1 cellular context compared by ENCODE assay signal in the genomic region with DNA sequence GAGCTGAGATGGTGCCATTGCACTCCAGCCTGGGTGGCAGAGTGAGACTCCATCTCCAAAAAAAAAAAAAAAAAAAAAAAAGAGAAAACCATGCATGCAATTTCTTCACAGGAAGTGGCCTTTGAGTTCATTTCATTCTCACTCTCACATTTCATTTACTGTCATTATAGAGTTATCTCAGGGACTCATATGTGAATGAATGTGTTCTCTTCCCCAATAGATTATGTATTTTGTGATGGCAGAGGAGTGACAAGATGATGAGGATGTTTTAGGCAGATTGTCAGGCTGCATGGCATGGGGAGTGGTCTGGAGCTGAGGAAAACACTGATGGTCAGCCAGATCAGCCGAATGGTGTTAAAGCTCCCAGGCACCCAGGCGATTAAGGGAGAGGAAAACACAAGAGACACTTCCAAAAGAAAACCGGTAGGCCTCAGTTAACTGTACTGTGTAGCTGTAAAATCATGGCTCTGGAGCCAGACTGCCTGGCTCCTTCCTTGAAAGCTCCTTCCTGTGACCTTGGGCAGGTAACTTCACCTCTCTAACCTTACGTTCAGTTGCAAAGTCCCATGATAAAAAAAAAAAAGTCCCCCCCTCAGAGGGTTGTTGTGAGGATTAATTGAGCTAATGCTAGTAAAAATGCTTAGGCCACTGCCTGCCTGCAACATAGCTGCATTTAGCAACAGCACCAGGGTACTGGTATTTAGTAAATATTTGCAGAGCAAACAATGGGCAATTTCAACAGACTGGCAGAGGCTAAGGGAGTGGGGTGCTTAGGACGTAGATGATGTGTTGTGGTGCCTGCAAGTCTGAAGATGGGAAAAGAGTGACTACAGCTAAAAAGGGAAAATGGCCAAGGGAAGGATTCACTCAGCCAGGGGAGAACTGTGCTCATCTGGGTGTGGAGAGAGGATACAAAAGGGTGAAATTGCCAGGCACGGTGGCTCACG.
TF ChIP-seq lines count a peak whose summit lies in the region.

No MANE protein-coding gene starts in this region.

TF ChIP-seq in HepG2, 621 proteins besides CTCF, POLR2A, EP300 and RAD21 (continued from another document and continues in another):
- TF ChIP-seq, protein P1, sequence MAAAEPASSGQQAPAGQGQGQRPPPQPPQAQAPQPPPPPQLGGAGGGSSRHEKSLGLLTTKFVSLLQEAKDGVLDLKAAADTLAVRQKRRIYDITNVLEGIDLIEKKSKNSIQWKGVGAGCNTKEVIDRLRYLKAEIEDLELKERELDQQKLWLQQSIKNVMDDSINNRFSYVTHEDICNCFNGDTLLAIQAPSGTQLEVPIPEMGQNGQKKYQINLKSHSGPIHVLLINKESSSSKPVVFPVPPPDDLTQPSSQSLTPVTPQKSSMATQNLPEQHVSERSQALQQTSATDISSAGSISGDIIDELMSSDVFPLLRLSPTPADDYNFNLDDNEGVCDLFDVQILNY (CRISPR knock-in tag; conservative IDR thresholded peaks at IDR 0.05), result no peak
- TF ChIP-seq ZNF558 (CRISPR knock-in tag; IDR thresholded peaks at IDR 0.05; ENCODE audit: borderline replicate concordance) (no peak), CHCHD3 (CRISPR knock-in tag; IDR thresholded peaks at IDR 0.05) (no peak), ATF7-NPFF (CRISPR knock-in tag; IDR thresholded peaks at IDR 0.05; ENCODE audit: low read depth) (no peak), HMG20B (CRISPR knock-in tag; conservative IDR thresholded peaks at IDR 0.05) (peak; percentile 78), TCF12 (IDR thresholded peaks at IDR 0.05) (no peak), TCF12 (CRISPR knock-in tag; IDR thresholded peaks at IDR 0.05) (no peak), ZKSCAN8 (CRISPR knock-in tag; IDR thresholded peaks at IDR 0.05; ENCODE audit: borderline replicate concordance) (peak; percentile 83; the same call in 1 of the 2 replicates), ZNF34 (CRISPR knock-in tag; IDR thresholded peaks at IDR 0.05; ENCODE audit: borderline replicate concordance) (0 out of 2 replicates have a peak, but pooled peaks have one; percentile 59), THYN1 (CRISPR knock-in tag; IDR thresholded peaks at IDR 0.05; ENCODE audit: borderline replicate concordance, low read depth) (no peak), ZNF274 (CRISPR knock-in tag; IDR thresholded peaks at IDR 0.05) (no peak), ZNF232 (CRISPR knock-in tag; IDR thresholded peaks at IDR 0.05; ENCODE audit: borderline replicate concordance) (peak; percentile 55; the same call in 1 of the 2 replicates), SSRP1 (CRISPR knock-in tag; IDR thresholded peaks at IDR 0.05) (no peak), NR2C2 (CRISPR knock-in tag; IDR thresholded peaks at IDR 0.05; ENCODE audit: borderline replicate concordance) (peak; percentile 55; the same call in 1 of the 2 replicates), ZFP36L1 (CRISPR knock-in tag; IDR thresholded peaks at IDR 0.05) (no peak), NFKB2 (CRISPR knock-in tag; IDR thresholded peaks at IDR 0.05; ENCODE audit: borderline replicate concordance) (no peak), MLLT10 (CRISPR knock-in tag; IDR thresholded peaks at IDR 0.05) (no peak), ZNF83 (CRISPR knock-in tag; IDR thresholded peaks at IDR 0.05; ENCODE audit: borderline replicate concordance) (no peak), SUZ12 (IDR thresholded peaks at IDR 0.05; ENCODE audit: low read depth, low read length) (no peak), HIVEP1 (CRISPR knock-in tag; IDR thresholded peaks at IDR 0.05) (no peak), MIXL1 (CRISPR knock-in tag; IDR thresholded peaks at IDR 0.05) (peak; percentile 90; the same call in 1 of the 2 replicates), ZNF550 (CRISPR knock-in tag; IDR thresholded peaks at IDR 0.05; ENCODE audit: borderline replicate concordance) (no peak), ZFYVE20 (CRISPR knock-in tag; IDR thresholded peaks at IDR 0.05; ENCODE audit: borderline replicate concordance, low read depth) (no peak), CC2D1A (CRISPR knock-in tag; IDR thresholded peaks at IDR 0.05) (no peak), ZC3H13 (CRISPR knock-in tag; IDR thresholded peaks at IDR 0.05) (no peak), POLR2G (IDR thresholded peaks at IDR 0.05; ENCODE audit: low read depth, low read length) (no peak; the same call in 1 of the 2 replicates), RXRB (CRISPR knock-in tag; IDR thresholded peaks at IDR 0.05; ENCODE audit: borderline replicate concordance) (peak; percentile 93), ZNF205 (CRISPR knock-in tag; IDR thresholded peaks at IDR 0.05) (peak; percentile 83), MXI1 (IDR thresholded peaks at IDR 0.05; ENCODE audit: borderline replicate concordance, low read depth, low read length) (peak; percentile 18; the same call in 1 of the 3 replicates)
- TF ChIP-seq, protein P2, sequence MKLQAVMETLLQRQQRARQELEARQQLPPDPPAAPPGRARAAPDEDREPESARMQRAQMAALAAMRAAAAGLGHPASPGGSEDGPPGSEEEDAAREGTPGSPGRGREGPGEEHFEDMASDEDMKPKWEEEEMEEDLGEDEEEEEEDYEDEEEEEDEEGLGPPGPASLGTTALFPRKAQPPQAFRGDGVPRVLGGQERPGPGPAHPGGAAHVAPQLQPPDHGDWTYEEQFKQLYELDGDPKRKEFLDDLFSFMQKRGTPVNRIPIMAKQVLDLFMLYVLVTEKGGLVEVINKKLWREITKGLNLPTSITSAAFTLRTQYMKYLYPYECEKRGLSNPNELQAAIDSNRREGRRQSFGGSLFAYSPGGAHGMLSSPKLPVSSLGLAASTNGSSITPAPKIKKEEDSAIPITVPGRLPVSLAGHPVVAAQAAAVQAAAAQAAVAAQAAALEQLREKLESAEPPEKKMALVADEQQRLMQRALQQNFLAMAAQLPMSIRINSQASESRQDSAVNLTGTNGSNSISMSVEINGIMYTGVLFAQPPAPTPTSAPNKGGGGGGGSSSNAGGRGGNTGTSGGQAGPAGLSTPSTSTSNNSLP (IDR thresholded peaks at IDR 0.05; ENCODE audit: low read depth, low read length), result peak; percentile 42
- TF ChIP-seq, protein P3, sequence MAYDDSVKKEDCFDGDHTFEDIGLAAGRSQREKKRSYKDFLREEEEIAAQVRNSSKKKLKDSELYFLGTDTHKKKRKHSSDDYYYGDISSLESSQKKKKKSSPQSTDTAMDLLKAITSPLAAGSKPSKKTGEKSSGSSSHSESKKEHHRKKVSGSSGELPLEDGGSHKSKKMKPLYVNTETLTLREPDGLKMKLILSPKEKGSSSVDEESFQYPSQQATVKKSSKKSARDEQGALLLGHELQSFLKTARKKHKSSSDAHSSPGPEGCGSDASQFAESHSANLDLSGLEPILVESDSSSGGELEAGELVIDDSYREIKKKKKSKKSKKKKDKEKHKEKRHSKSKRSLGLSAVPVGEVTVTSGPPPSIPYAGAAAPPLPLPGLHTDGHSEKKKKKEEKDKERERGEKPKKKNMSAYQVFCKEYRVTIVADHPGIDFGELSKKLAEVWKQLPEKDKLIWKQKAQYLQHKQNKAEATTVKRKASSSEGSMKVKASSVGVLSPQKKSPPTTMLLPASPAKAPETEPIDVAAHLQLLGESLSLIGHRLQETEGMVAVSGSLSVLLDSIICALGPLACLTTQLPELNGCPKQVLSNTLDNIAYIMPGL (CRISPR knock-in tag; IDR thresholded peaks at IDR 0.05; ENCODE audit: borderline replicate concordance in 1 of 2, low read depth in 1 of 2), result 0 out of 4 replicates have a peak, but pooled peaks of 1 of the 2 experiments have one; percentile 30
- TF ChIP-seq, protein P4, sequence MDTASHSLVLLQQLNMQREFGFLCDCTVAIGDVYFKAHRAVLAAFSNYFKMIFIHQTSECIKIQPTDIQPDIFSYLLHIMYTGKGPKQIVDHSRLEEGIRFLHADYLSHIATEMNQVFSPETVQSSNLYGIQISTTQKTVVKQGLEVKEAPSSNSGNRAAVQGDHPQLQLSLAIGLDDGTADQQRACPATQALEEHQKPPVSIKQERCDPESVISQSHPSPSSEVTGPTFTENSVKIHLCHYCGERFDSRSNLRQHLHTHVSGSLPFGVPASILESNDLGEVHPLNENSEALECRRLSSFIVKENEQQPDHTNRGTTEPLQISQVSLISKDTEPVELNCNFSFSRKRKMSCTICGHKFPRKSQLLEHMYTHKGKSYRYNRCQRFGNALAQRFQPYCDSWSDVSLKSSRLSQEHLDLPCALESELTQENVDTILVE (CRISPR knock-in tag; IDR thresholded peaks at IDR 0.05), result peak; percentile 89
- TF ChIP-seq, protein P5, sequence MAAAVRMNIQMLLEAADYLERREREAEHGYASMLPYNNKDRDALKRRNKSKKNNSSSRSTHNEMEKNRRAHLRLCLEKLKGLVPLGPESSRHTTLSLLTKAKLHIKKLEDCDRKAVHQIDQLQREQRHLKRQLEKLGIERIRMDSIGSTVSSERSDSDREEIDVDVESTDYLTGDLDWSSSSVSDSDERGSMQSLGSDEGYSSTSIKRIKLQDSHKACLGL (CRISPR knock-in tag; IDR thresholded peaks at IDR 0.05), result no peak
- TF ChIP-seq, protein P6, sequence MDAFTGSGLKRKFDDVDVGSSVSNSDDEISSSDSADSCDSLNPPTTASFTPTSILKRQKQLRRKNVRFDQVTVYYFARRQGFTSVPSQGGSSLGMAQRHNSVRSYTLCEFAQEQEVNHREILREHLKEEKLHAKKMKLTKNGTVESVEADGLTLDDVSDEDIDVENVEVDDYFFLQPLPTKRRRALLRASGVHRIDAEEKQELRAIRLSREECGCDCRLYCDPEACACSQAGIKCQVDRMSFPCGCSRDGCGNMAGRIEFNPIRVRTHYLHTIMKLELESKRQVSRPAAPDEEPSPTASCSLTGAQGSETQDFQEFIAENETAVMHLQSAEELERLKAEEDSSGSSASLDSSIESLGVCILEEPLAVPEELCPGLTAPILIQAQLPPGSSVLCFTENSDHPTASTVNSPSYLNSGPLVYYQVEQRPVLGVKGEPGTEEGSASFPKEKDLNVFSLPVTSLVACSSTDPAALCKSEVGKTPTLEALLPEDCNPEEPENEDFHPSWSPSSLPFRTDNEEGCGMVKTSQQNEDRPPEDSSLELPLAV (CRISPR knock-in tag; conservative IDR thresholded peaks at IDR 0.05; ENCODE audit: low read depth), result no peak
- TF ChIP-seq, protein P7, sequence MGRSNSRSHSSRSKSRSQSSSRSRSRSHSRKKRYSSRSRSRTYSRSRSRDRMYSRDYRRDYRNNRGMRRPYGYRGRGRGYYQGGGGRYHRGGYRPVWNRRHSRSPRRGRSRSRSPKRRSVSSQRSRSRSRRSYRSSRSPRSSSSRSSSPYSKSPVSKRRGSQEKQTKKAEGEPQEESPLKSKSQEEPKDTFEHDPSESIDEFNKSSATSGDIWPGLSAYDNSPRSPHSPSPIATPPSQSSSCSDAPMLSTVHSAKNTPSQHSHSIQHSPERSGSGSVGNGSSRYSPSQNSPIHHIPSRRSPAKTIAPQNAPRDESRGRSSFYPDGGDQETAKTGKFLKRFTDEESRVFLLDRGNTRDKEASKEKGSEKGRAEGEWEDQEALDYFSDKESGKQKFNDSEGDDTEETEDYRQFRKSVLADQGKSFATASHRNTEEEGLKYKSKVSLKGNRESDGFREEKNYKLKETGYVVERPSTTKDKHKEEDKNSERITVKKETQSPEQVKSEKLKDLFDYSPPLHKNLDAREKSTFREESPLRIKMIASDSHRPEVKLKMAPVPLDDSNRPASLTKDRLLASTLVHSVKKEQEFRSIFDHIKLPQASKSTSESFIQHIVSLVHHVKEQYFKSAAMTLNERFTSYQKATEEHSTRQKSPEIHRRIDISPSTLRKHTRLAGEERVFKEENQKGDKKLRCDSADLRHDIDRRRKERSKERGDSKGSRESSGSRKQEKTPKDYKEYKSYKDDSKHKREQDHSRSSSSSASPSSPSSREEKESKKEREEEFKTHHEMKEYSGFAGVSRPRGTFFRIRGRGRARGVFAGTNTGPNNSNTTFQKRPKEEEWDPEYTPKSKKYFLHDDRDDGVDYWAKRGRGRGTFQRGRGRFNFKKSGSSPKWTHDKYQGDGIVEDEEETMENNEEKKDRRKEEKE (IDR thresholded peaks at IDR 0.05), result no peak
- TF ChIP-seq, protein P8, sequence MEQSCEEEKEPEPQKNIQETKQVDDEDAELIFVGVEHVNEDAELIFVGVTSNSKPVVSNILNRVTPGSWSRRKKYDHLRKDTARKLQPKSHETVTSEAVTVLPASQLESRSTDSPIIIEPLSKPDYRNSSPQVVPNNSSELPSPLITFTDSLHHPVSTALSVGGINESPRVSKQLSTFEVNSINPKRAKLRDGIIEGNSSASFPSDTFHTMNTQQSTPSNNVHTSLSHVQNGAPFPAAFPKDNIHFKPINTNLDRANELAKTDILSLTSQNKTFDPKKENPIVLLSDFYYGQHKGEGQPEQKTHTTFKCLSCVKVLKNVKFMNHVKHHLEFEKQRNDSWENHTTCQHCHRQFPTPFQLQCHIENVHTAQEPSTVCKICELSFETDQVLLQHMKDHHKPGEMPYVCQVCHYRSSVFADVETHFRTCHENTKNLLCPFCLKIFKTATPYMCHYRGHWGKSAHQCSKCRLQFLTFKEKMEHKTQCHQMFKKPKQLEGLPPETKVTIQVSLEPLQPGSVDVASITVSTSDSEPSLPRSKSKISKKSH (CRISPR knock-in tag; IDR thresholded peaks at IDR 0.05; ENCODE audit: borderline replicate concordance), result no peak
- TF ChIP-seq, protein P9, sequence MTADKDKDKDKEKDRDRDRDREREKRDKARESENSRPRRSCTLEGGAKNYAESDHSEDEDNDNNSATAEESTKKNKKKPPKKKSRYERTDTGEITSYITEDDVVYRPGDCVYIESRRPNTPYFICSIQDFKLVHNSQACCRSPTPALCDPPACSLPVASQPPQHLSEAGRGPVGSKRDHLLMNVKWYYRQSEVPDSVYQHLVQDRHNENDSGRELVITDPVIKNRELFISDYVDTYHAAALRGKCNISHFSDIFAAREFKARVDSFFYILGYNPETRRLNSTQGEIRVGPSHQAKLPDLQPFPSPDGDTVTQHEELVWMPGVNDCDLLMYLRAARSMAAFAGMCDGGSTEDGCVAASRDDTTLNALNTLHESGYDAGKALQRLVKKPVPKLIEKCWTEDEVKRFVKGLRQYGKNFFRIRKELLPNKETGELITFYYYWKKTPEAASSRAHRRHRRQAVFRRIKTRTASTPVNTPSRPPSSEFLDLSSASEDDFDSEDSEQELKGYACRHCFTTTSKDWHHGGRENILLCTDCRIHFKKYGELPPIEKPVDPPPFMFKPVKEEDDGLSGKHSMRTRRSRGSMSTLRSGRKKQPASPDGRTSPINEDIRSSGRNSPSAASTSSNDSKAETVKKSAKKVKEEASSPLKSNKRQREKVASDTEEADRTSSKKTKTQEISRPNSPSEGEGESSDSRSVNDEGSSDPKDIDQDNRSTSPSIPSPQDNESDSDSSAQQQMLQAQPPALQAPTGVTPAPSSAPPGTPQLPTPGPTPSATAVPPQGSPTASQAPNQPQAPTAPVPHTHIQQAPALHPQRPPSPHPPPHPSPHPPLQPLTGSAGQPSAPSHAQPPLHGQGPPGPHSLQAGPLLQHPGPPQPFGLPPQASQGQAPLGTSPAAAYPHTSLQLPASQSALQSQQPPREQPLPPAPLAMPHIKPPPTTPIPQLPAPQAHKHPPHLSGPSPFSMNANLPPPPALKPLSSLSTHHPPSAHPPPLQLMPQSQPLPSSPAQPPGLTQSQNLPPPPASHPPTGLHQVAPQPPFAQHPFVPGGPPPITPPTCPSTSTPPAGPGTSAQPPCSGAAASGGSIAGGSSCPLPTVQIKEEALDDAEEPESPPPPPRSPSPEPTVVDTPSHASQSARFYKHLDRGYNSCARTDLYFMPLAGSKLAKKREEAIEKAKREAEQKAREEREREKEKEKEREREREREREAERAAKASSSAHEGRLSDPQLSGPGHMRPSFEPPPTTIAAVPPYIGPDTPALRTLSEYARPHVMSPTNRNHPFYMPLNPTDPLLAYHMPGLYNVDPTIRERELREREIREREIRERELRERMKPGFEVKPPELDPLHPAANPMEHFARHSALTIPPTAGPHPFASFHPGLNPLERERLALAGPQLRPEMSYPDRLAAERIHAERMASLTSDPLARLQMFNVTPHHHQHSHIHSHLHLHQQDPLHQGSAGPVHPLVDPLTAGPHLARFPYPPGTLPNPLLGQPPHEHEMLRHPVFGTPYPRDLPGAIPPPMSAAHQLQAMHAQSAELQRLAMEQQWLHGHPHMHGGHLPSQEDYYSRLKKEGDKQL (CRISPR knock-in tag; IDR thresholded peaks at IDR 0.05; ENCODE audit: low read depth), result peak; percentile 86
